In the genomic region with DNA sequence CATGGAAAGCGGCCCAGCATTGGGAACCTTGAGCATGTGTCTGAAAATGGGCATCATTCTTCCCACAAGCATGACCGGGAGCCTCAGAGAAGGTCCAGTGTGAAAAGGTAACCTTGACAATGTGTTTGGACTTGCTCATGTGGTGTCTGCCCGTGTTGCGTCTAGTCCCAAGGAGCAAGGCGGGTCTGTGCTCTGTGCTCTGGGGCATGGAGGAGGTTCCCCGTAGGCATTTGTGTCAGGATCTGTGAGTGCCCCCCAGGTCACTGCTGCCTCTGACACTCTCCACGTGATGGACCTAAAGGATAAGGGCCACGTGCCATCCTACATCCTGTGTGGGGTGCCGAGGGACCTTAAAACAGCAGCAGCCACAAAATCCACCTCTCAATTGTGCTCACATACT, we compare ENCODE assay signal across 33 cellular contexts.
"Had no signal": no experiment of that assay in that cellular context is flagged by ENCODE, and none has a peak within 500 bp of the region (broad histone marks: within the 10 kb centered on the region; RNA-seq: fewer than 3 reads in every experiment).

No MANE protein-coding gene starts in this region.

- H3K9me3 Mint-ChIP-seq: activated CD4-positive, alpha-beta memory T cell treated with anti-CD3 and anti-CD28 coated beads for 36 hours; activated CD4-positive, alpha-beta T cell treated with anti-CD3 and anti-CD28 coated beads, Interleukin-2, amount 10 ng/mL, durations not matched to agents 24 days and 14 days; activated T-helper 1 cell treated with anti-CD3 and anti-CD28 coated beads, Interleukin-12 subunit alpha, Interleukin-12 subunit beta, Interleukin-2, Interleukin-4 antibody, amounts not matched to agents 30 ng/mL and 10 ng/mL and 1 ng/mL, durations not matched to agents 14 hours and 24 hours and 36 hours; activated T-helper 2 cell treated with anti-CD3 and anti-CD28 coated beads, Interferon-gamma antibody, Interleukin-2, Interleukin-4, amounts not matched to agents 10 μg/mL and 5 μg/mL and 100 μg/mL, durations not matched to agents 14 hours and 24 hours and 36 hours; central memory CD8-positive, alpha-beta T cell; dendritic cell treated with granulocyte-macrophage colony-stimulating factor and Interleukin-4, amounts not matched to agents 40 ng/mL and 50 ng/mL, for 4 days; endodermal cell; T-helper 2 cell treated with Interferon-gamma antibody and Interleukin-4, amounts not matched to agents 5 μg/mL and 100 μg/mL, for 36 hours had no signal

- H3K36me3 Mint-ChIP-seq: activated CD4-positive, alpha-beta memory T cell treated with anti-CD3 and anti-CD28 coated beads for 36 hours; activated CD8-positive, alpha-beta memory T cell treated with anti-CD3 and anti-CD28 coated beads, Interleukin-2, amount 10 ng/mL, durations not matched to agents 7 days and 5 days; activated naive CD8-positive, alpha-beta T cell had no signal

- H3K27ac ChIP-seq: brain microvascular endothelial cell, cardiac muscle cell, coronary artery, dorsolateral prefrontal cortex had no signal

- H3K36me3 ChIP-seq: brain microvascular endothelial cell had no signal

- H3K4me3 Mint-ChIP-seq: activated CD4-positive, alpha-beta memory T cell treated with anti-CD3 and anti-CD28 coated beads for 36 hours; activated CD4-positive, alpha-beta T cell treated with anti-CD3 and anti-CD28 coated beads for 36 hours; activated CD4-positive, alpha-beta T cell treated with anti-CD3 and anti-CD28 coated beads, Interleukin-2, amount 10 ng/mL, durations not matched to agents 24 days and 14 days; activated CD8-positive, alpha-beta memory T cell treated with anti-CD3 and anti-CD28 coated beads, Interleukin-2, amount 10 ng/mL, durations not matched to agents 7 days and 5 days; activated CD8-positive, alpha-beta T cell treated with anti-CD3 and anti-CD28 coated beads, Interleukin-2, amount 10 ng/mL, durations not matched to agents 7 days and 5 days; activated naive CD8-positive, alpha-beta T cell; activated T-helper 1 cell treated with anti-CD3 and anti-CD28 coated beads, Interleukin-12 subunit alpha, Interleukin-12 subunit beta, Interleukin-2, Interleukin-4 antibody, amounts not matched to agents 30 ng/mL and 10 ng/mL and 1 ng/mL, durations not matched to agents 14 hours and 24 hours and 36 hours; central memory CD8-positive, alpha-beta T cell; dendritic cell treated with granulocyte-macrophage colony-stimulating factor and Interleukin-4, amounts not matched to agents 40 ng/mL and 50 ng/mL, for 4 days; endodermal cell; T-helper 17 cell; T-helper 2 cell treated with Interferon-gamma antibody and Interleukin-4, amounts not matched to agents 5 μg/mL and 100 μg/mL, for 36 hours had no signal

- H3K4me1 Mint-ChIP-seq: activated CD4-positive, alpha-beta T cell treated with anti-CD3 and anti-CD28 coated beads for 36 hours; activated CD4-positive, alpha-beta T cell treated with anti-CD3 and anti-CD28 coated beads, Interleukin-2, amount 10 ng/mL, durations not matched to agents 24 days and 14 days; activated CD8-positive, alpha-beta memory T cell treated with anti-CD3 and anti-CD28 coated beads, Interleukin-2, amount 10 ng/mL, durations not matched to agents 7 days and 5 days; central memory CD8-positive, alpha-beta T cell; endodermal cell had no signal

- H3K4me3 ChIP-seq: cardiac muscle cell, coronary artery, dorsolateral prefrontal cortex had no signal

- H3K27ac Mint-ChIP-seq: activated CD4-positive, alpha-beta memory T cell treated with anti-CD3 and anti-CD28 coated beads for 36 hours; activated CD4-positive, alpha-beta T cell treated with anti-CD3 and anti-CD28 coated beads for 36 hours; activated CD4-positive, alpha-beta T cell treated with anti-CD3 and anti-CD28 coated beads, Interleukin-2, amount 10 ng/mL, durations not matched to agents 24 days and 14 days; activated CD8-positive, alpha-beta memory T cell treated with anti-CD3 and anti-CD28 coated beads, Interleukin-2, amount 10 ng/mL, durations not matched to agents 7 days and 5 days; activated CD8-positive, alpha-beta T cell treated with anti-CD3 and anti-CD28 coated beads, Interleukin-2, amount 10 ng/mL, durations not matched to agents 7 days and 5 days; activated naive CD8-positive, alpha-beta T cell; activated T-helper 1 cell treated with anti-CD3 and anti-CD28 coated beads, Interleukin-12 subunit alpha, Interleukin-12 subunit beta, Interleukin-2, Interleukin-4 antibody, amounts not matched to agents 30 ng/mL and 10 ng/mL and 1 ng/mL, durations not matched to agents 14 hours and 24 hours and 36 hours; activated T-helper 2 cell treated with anti-CD3 and anti-CD28 coated beads, Interferon-gamma antibody, Interleukin-2, Interleukin-4, amounts not matched to agents 10 μg/mL and 5 μg/mL and 100 μg/mL, durations not matched to agents 14 hours and 24 hours and 36 hours; dendritic cell treated with granulocyte-macrophage colony-stimulating factor and Interleukin-4, amounts not matched to agents 40 ng/mL and 50 ng/mL, for 4 days; endodermal cell; T-helper 17 cell; T-helper 2 cell treated with Interferon-gamma antibody and Interleukin-4, amounts not matched to agents 5 μg/mL and 100 μg/mL, for 36 hours had no signal

- H3K27me3 ChIP-seq: brain microvascular endothelial cell, cardiac muscle cell, dorsolateral prefrontal cortex had no signal

- H3K27me3 Mint-ChIP-seq: activated naive CD8-positive, alpha-beta T cell had no signal

- FAIRE-seq: astrocyte, frontal cortex had no signal

- DNase-seq: activated CD4-positive, alpha-beta memory T cell treated with anti-CD3 and anti-CD28 coated beads for 36 hours; activated CD4-positive, alpha-beta T cell treated with anti-CD3 and anti-CD28 coated beads for 36 hours; activated CD4-positive, alpha-beta T cell treated with anti-CD3 and anti-CD28 coated beads, Interleukin-2, amount 10 ng/mL, durations not matched to agents 24 days and 14 days; activated CD4-positive, CD25-positive, alpha-beta regulatory T cell; activated CD4-positive, CD25-positive, alpha-beta regulatory T cell treated with anti-CD3 and anti-CD28 coated beads, Interleukin-2, amount 50 U/mL, for 72 hours; activated CD8-positive, alpha-beta memory T cell treated with anti-CD3 and anti-CD28 coated beads, Interleukin-2, amount 10 ng/mL, durations not matched to agents 7 days and 5 days; activated CD8-positive, alpha-beta memory T cell treated with anti-CD3 and anti-CD28 coated beads, Interleukin-2, amount 50 U/mL, for 4 hours; activated CD8-positive, alpha-beta T cell treated with anti-CD3 and anti-CD28 coated beads, Interleukin-2, amount 10 ng/mL, durations not matched to agents 7 days and 5 days; activated gamma-delta T cell treated with Interleukin-2 at 50 U/mL for 16 hours; activated naive CD4-positive, alpha-beta T cell treated with anti-CD3 and anti-CD28 coated beads, Interleukin-2, amount 50 U/mL, for 16 hours; activated naive CD4-positive, alpha-beta T cell treated with Interleukin-2 at 50 U/mL for 16 hours; activated T-cell treated with anti-CD3 and anti-CD28 coated beads, Interleukin-2, amount 50 U/mL, for 1 hour; activated T-cell treated with anti-CD3 and anti-CD28 coated beads, Interleukin-2, amount 50 U/mL, for 48 hours; amniotic stem cell; anterior cingulate cortex; brain microvascular endothelial cell; dorsolateral prefrontal cortex; effector memory CD4-positive, alpha-beta T cell; endodermal cell; foreskin fibroblast; T-helper 1 cell; T-helper 17 cell; T1000 had no signal
